In the genomic region with DNA sequence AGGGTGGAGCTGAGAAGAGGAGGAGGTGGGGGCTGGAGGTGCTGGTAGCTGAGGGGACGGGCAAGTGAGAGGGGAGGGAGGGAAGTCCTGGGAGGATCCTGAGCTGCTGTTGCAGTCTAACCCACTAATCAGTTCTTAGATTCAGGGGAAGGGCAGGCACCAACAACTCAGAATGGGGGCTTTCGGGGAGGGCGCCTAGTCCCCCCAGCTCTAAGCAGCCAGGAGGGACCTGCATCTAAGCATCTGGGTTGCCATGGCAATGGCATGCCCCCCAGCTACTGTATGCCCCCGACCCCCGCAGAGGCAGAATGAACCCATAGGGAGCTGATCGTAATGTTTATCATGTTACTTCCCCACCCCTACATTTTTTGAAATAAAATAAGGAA, we compare ENCODE assay signal across 19 cellular contexts. TPM values are rescaled to one million over a fixed set of nuclear protein-coding genes. Genes with fewer than 3 reads are reported as not detected.
A peak's percentile ranks its signal among the peaks of the same experiment; 100 is the strongest.
DNase-seq lines count a peak whose midpoint lies in the region; ATAC-seq and TF ChIP-seq lines count a peak whose summit lies in the region.
"Had no signal": no experiment of that assay in that cellular context is flagged by ENCODE, and none has a peak within 500 bp of the region (broad histone marks: within the 10 kb centered on the region; RNA-seq: fewer than 3 reads in every experiment).

No MANE protein-coding gene starts in this region.

- TF ChIP-seq CTCF in RWPE2 (IDR thresholded peaks at IDR 0.05; ENCODE audit: poor library complexity, severe bottlenecking) (no peak), endodermal cell (conservative IDR thresholded peaks at IDR 0.05) (no peak), osteoblast (IDR thresholded peaks at IDR 0.05; ENCODE audit: extremely low read depth, low read depth, low read length) (no peak)

- peaks cover 6% of the 10 kb centered on the region for H3K27me3 Mint-ChIP-seq in endodermal cell (ENCODE audit: insufficient read depth)
- H3K27me3 Mint-ChIP-seq: B cell had no signal

- H3K4me3 Mint-ChIP-seq in endodermal cell = no peak overlapping the region
- H3K4me3 Mint-ChIP-seq: B cell; CD4-positive, alpha-beta memory T cell; HFFc6; IgD-negative memory B cell had no signal

- H3K4me3 ChIP-seq in RWPE2 (ENCODE audit: severe bottlenecking) (no peak overlapping the region), endodermal cell (ENCODE audit: low read length) (no peak overlapping the region), osteoblast (ENCODE audit: insufficient read depth, low read length) (no peak overlapping the region)
- H3K4me3 ChIP-seq: HAP-1 had no signal

- no peak for DNase-seq in RWPE2 (ENCODE audit: low spot score)
- DNase-seq in endodermal cell = no peak
- peak; percentile 82 for DNase-seq in osteoblast (ENCODE audit: insufficient read length, low spot score, missing footprints)
- no peak for DNase-seq in pons (ENCODE audit: low spot score)
- DNase-seq in COLO829 (ENCODE audit: low spot score) = no peak
- DNase-seq: CD4-positive, alpha-beta memory T cell; COR-L47; DMS153; DMS79 treated with DMSO at 0.1 percent for 48 hours; EL; GOT3; HFFc6 had no signal

- H3K4me1 Mint-ChIP-seq in endodermal cell = peaks cover 10% of the 10 kb centered on the region

- no peak overlapping the region for H2AFZ ChIP-seq in osteoblast (ENCODE audit: low read length)

- H3K4me1 ChIP-seq in RWPE2 (ENCODE audit: insufficient read depth, poor library complexity, severe bottlenecking) (no peaks in the 10 kb centered on the region), endodermal cell (ENCODE audit: control insufficient read depth, insufficient read depth, low read length) (no peaks in the 10 kb centered on the region), osteoblast (ENCODE audit: insufficient read depth, low read length) (peaks cover 12% of the 10 kb centered on the region)

- TF ChIP-seq POLR2A in GM18526 (IDR thresholded peaks at IDR 0.05; ENCODE audit: extremely low read depth, insufficient read length) = peak; percentile 2

- ATAC-seq in RWPE2 (ENCODE audit: low read depth) (no peak), HG02678 (IDR thresholded peaks at IDR 0.05; ENCODE audit: unreplicated experiment) (no peak), HG03135 (IDR thresholded peaks at IDR 0.05; ENCODE audit: unreplicated experiment) (no peak)

- no peak overlapping the region for H3K27ac Mint-ChIP-seq in endodermal cell
- H3K27ac Mint-ChIP-seq: B cell; CD4-positive, alpha-beta memory T cell; HFFc6; IgD-negative memory B cell had no signal

- H3K9me3 ChIP-seq in RWPE2 (ENCODE audit: severe bottlenecking) = no peaks in the 10 kb centered on the region
- no peaks in the 10 kb centered on the region for H3K9me3 ChIP-seq in endodermal cell (ENCODE audit: control insufficient read depth, low read length)
- H3K9me3 ChIP-seq in osteoblast (ENCODE audit: low read depth, low read length) = no peaks in the 10 kb centered on the region
- H3K9me3 ChIP-seq: HAP-1 had no signal

- no peaks in the 10 kb centered on the region for H3K27me3 ChIP-seq in RWPE2 (ENCODE audit: insufficient read depth, poor library complexity, severe bottlenecking)
- peaks cover 8% of the 10 kb centered on the region for H3K27me3 ChIP-seq in endodermal cell (ENCODE audit: control insufficient read depth, insufficient read depth, low read length, poor library complexity, severe bottlenecking)
- H3K27me3 ChIP-seq in osteoblast (ENCODE audit: insufficient read depth, low read length) = no peaks in the 10 kb centered on the region

- H4K20me1 ChIP-seq in osteoblast (ENCODE audit: insufficient read depth, low read length) = no peaks in the 10 kb centered on the region

- H3K36me3 ChIP-seq in RWPE2 (ENCODE audit: low read depth) = peaks cover 48% of the 10 kb centered on the region
- peaks cover 32% of the 10 kb centered on the region for H3K36me3 ChIP-seq in endodermal cell (ENCODE audit: control insufficient read depth, insufficient read depth, low read length)
- no peaks in the 10 kb centered on the region for H3K36me3 ChIP-seq in osteoblast (ENCODE audit: insufficient read depth, low read length)

- no peaks in the 10 kb centered on the region for H3K79me2 ChIP-seq in osteoblast (ENCODE audit: insufficient read depth, low read length)

- H3K4me2 ChIP-seq in osteoblast (ENCODE audit: insufficient read depth, low read length) = no peak overlapping the region

- H3K9ac ChIP-seq in endodermal cell (ENCODE audit: extremely low read depth, low read length, poor library complexity, severe bottlenecking) = no peak overlapping the region

- H3K36me3 Mint-ChIP-seq in endodermal cell (ENCODE audit: low read depth) = peaks cover 21% of the 10 kb centered on the region
- H3K36me3 Mint-ChIP-seq: CD4-positive, alpha-beta memory T cell had no signal

- H3K9me3 Mint-ChIP-seq in endodermal cell = no peaks in the 10 kb centered on the region
- H3K9me3 Mint-ChIP-seq: CD4-positive, alpha-beta memory T cell; HFFc6; IgD-negative memory B cell had no signal

- WGBS in endodermal cell (ENCODE audit: insufficient coverage in 1 of 2, insufficient read length in 1 of 2), 2 experiments = 94% methylated on average over 2 to 6 of the region's 6 CpGs

- H3K27ac ChIP-seq in RWPE2 (ENCODE audit: poor library complexity, severe bottlenecking) (peak overlapping the region; percentile 24), endodermal cell (ENCODE audit: low read depth, low read length) (peak overlapping the region; percentile 21), osteoblast (ENCODE audit: low read depth, low read length) (no peak overlapping the region)
- H3K27ac ChIP-seq: C4-2B had no signal

RNA-seq across cellular contexts. Expression of a gene that starts 24.4 kb away (rescaled TPM):
- total RNA-seq in endodermal cell (10 to 100 TPM; 24.8 to 28.4 TPM), osteoblast (127 and 144 TPM in 2 replicates)
- polyA plus RNA-seq in endodermal cell (2013, experiment 1 of 2) = 13.6 TPM
- 15.8 TPM for polyA plus RNA-seq in endodermal cell (2013, experiment 2 of 2)

RNA-seq across cellular contexts. Expression of a gene that starts 38.9 kb away (rescaled TPM):
- total RNA-seq in endodermal cell (100 to 1,000 TPM; 344 to 381 TPM), osteoblast (258 and 275 TPM in 2 replicates)
- 632 TPM for polyA plus RNA-seq in endodermal cell (2013, experiment 1 of 2)
- 646 TPM for polyA plus RNA-seq in endodermal cell (2013, experiment 2 of 2)

RNA-seq across cellular contexts. Expression of a gene that starts 50.1 kb away (rescaled TPM):
- total RNA-seq in endodermal cell (100 to 1,000 TPM; 127 to 138 TPM), osteoblast (303 and 323 TPM in 2 replicates)
- 197 TPM for polyA plus RNA-seq in endodermal cell (2013, experiment 1 of 2)
- 191 TPM for polyA plus RNA-seq in endodermal cell (2013, experiment 2 of 2)

RNA-seq across cellular contexts. Expression of a gene that starts 50.4 kb away (rescaled TPM):
- total RNA-seq in endodermal cell = 10 to 100 TPM in 1 of 2 donors, 1 to 10 TPM in 1; 9.7 to 14.9 TPM
- polyA plus RNA-seq in endodermal cell (2013, experiment 1 of 2) = 8.2 TPM
- 3.6 TPM for polyA plus RNA-seq in endodermal cell (2013, experiment 2 of 2)
- total RNA-seq in osteoblast = 15.9 and 20.3 TPM in 2 replicates
- total RNA-seq: B cell had no signal
- polyA plus RNA-seq: CD4-positive, alpha-beta memory T cell; IgD-negative memory B cell had no signal
